Comparison of ENCODE assay signal across 8 cellular contexts in genomic region chr19:3284759-3285646, GRCh38.
DNase-seq lines count a peak whose midpoint lies in the region; ATAC-seq lines count a peak whose summit lies in the region.

No MANE protein-coding gene starts in this region.

- ATAC-seq in HG02588 (IDR thresholded peaks at IDR 0.05; ENCODE audit: unreplicated experiment) = no peak
- ATAC-seq in GM18873 (IDR thresholded peaks at IDR 0.05; ENCODE audit: low FRiP score, unreplicated experiment) = no peak

- peak; percentile 56 for DNase-seq in CD1c-positive myeloid dendritic cell (ENCODE audit: extremely low spot score)
- peak; percentile 78 for DNase-seq in HuH-7.5 (ENCODE audit: low spot score)
- DNase-seq in T1000 (lab: John Stamatoyannopoulos, UW) = peak; percentile 60
- DNase-seq in amniotic epithelial cell (ENCODE audit: low read depth) = peak; percentile 48
- DNase-seq in iPS-NIHi11 (ENCODE audit: low spot score) = peak; percentile 91
- peak; percentile 66 to 79 for DNase-seq in stimulated activated CD4-positive, alpha-beta T cell treated with anti-CD3 and anti-CD28 coated beads, Interleukin-2, amount 100 ng/mL, for 48 hours
